19 cellular contexts compared by ENCODE assay signal in the genomic region with DNA sequence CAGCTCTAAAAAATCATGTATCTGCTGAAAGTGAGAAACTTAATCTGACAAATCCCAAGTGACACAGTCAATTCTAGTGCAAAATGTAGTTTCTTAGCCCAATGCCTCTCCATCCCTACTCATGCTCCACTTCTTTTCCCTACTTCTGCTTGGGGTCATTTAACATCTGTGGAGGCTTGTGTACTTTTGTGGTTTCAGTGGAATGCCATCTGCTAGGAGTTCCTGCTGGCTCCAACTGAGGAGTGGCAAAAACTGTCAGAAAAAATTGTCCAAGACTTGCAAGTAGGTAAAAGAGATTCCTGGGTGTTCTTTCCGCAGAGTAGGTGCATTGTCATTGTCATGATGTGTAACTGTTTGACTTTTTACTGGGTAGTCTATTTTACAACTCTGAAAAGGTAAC. TPM values are rescaled to one million over a fixed set of nuclear protein-coding genes. Genes with fewer than 3 reads are reported as not detected.
DNase-seq lines count a peak whose midpoint lies in the region; ATAC-seq and TF ChIP-seq lines count a peak whose summit lies in the region.
"Had no signal": no experiment of that assay in that cellular context is flagged by ENCODE, and none has a peak within 500 bp of the region (broad histone marks: within the 10 kb centered on the region; RNA-seq: fewer than 3 reads in every experiment).

No MANE protein-coding gene starts in this region.

- no peak overlapping the region for H3K4me3 Mint-ChIP-seq in glutamatergic neuron (ENCODE audit: unreplicated experiment)
- H3K4me3 Mint-ChIP-seq: CD8-positive, alpha-beta memory T cell had no signal

- no peak for TF ChIP-seq CTCF in glutamatergic neuron (IDR thresholded peaks at IDR 0.05; ENCODE audit: partially characterized antibody, unreplicated experiment)

- peak; percentile 14 for DNase-seq in EH (ENCODE audit: low read depth)
- DNase-seq in HT-29 (ENCODE audit: low spot score), result peak; percentile 13
- DNase-seq in astrocyte of the hippocampus (ENCODE audit: low read depth, low spot score), result peak; percentile 8
- DNase-seq in myocyte (ENCODE audit: low read depth), result peak; percentile 36
- no peak for DNase-seq in activated effector memory CD4-positive, alpha-beta T cell treated with anti-CD3 and anti-CD28 coated beads, Interleukin-2, amount 50 U/mL, for 16 hours
- no peak for DNase-seq in glutamatergic neuron
- DNase-seq: CD8-positive, alpha-beta memory T cell; MM.1S; NCI-H1105; NCI-H1694 treated with DMSO at 0.1 percent for 48 hours; NCI-H2171 treated with DMSO at 0.1 percent for 48 hours; NCI-H524; SK-N-SH had no signal

- no peaks in the 10 kb centered on the region for H3K9me3 Mint-ChIP-seq in glutamatergic neuron (ENCODE audit: unreplicated experiment)

- ATAC-seq in GM18909 (IDR thresholded peaks at IDR 0.05; ENCODE audit: poor library complexity, unreplicated experiment), result no peak
- ATAC-seq: Panc1, Right ventricle myocardium inferior had no signal

- H3K4me1 Mint-ChIP-seq in glutamatergic neuron (ENCODE audit: low read depth, unreplicated experiment), result no peaks in the 10 kb centered on the region
- H3K4me1 Mint-ChIP-seq: CD8-positive, alpha-beta memory T cell had no signal

- no peaks in the 10 kb centered on the region for H3K36me3 Mint-ChIP-seq in glutamatergic neuron (ENCODE audit: unreplicated experiment)
- H3K36me3 Mint-ChIP-seq: CD8-positive, alpha-beta memory T cell had no signal

- no peak overlapping the region for H3K27ac Mint-ChIP-seq in glutamatergic neuron (ENCODE audit: unreplicated experiment)
- H3K27ac Mint-ChIP-seq: CD8-positive, alpha-beta memory T cell had no signal

- no peaks in the 10 kb centered on the region for H3K27me3 Mint-ChIP-seq in glutamatergic neuron (ENCODE audit: unreplicated experiment)
- H3K27me3 Mint-ChIP-seq: CD8-positive, alpha-beta memory T cell had no signal

RNA-seq across cellular contexts. Expression of gene AVPR1A, which starts 12.5 kb away (rescaled TPM):
- total RNA-seq in HT-29 (2014; rRNA removed; shearing (Covaris generic)), result not detected in 2 replicates
- total RNA-seq in myocyte (not detected in 2 replicates), glutamatergic neuron (ENCODE audit: unreplicated experiment) (not detected)
- not detected for polyA plus RNA-seq in myocyte (2012)
- total RNA-seq: CD8-positive, alpha-beta memory T cell; T-helper 1 cell treated with Interleukin-12 subunit alpha and Interleukin-12 subunit beta and Interleukin-4 antibody, amounts not matched to agents 30 ng/mL and 1 ng/mL, for 36 hours had no signal
- polyA plus RNA-seq: AG04450; BJ; CD8-positive, alpha-beta memory T cell; SK-N-SH had no signal

Comparison
In these comparisons a context has a peak if more than half of its experiments do, and no peak if none do; other contexts are left out.
1. DNase-seq: peak in EH (single experiment), HT-29 (single experiment), astrocyte of the hippocampus (single experiment) and myocyte (single experiment); none in activated effector memory CD4-positive, alpha-beta T cell treated with anti-CD3 and anti-CD28 coated beads, Interleukin-2, amount 50 U/mL, for 16 hours (single experiment) and glutamatergic neuron (single experiment).